Comparison of ENCODE assay signal across 8 cellular contexts in the genomic region with DNA sequence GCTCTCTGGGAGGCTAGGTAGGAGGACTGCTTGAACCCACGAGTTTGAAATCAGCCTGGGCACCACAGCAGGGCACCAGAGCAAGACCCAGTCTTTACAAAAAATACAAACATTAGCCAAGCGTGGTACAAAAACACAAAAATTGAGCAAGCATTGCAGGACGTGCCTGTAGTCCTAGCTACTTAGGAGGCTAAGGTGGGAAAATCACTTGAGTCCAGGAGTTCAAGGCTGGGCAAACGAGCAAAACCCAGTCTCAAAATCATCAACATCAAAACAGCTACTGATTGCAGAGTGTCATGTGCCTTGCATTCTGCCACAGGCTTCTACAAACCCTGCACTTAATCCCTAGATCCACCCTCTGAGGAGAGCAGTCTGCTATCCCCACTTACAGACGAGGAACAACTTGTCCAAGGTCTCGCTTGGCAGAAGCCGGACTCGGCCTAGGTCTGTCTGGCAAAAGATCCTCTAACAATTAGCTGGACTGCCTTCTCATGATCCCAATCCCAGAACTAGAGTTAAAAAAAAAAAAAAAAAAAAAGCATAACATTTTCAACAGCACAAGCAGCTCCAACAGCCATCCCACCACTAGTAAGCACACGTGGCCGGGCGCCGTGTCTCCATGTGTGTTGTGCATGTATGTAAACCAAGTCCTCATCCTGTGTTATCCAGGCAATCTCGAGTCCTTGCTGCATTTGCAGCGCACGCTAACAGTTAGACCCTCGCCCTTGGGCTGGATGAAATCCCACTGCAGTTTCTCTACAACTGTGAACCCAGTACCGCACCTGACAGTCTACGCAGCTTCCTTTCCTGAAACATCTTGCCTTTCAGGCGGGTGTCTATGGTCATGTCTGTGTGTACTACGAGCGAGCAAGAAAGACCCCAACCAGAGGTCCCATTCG. TPM values are rescaled to one million over a fixed set of nuclear protein-coding genes. Genes with fewer than 3 reads are reported as not detected.
A peak's percentile ranks its signal among the peaks of the same experiment; 100 is the strongest.
DNase-seq lines count a peak whose midpoint lies in the region; ATAC-seq, FAIRE-seq and TF ChIP-seq lines count a peak whose summit lies in the region.

No MANE protein-coding gene starts in this region.

- H2AFZ ChIP-seq in SK-N-SH (ENCODE audit: low read depth), result no peak overlapping the region

- H3K27ac ChIP-seq in SK-N-SH (ENCODE audit: low read depth in 2 of 2, low read length in 1 of 2), result no peak overlapping the region
- H3K27ac ChIP-seq in stomach, result peak overlapping the region in 4 of 5 donors; percentile 92 to 95 (median 92)

- H3K9me3 ChIP-seq in SK-N-SH (no peaks in the 10 kb centered on the region), iPS-18c (ENCODE audit: control insufficient read depth, insufficient read depth, low read length) (no peaks in the 10 kb centered on the region), stomach (no peaks in the 10 kb centered on the region)

- no peaks in the 10 kb centered on the region for H3K9me2 ChIP-seq in SK-N-SH

- no peak for ATAC-seq in SK-N-SH treated with all-trans-retinoic acid at 6 μM for 48 hours
- no peak for ATAC-seq in left lobe of liver

- peaks cover 64% of the 10 kb centered on the region for H4K20me1 ChIP-seq in SK-N-SH (ENCODE audit: insufficient read depth)

- POLR2A ChIA-PET in SK-N-SH (lab: Yijun Ruan, JAX), result interaction anchor here (1.3 to 1.6 kb wide), 2 partner anchors 9 to 23 kb away, joined by 3 to 5 read pairs; a partner anchor contains a TSS

- H3K79me2 ChIP-seq in SK-N-SH (ENCODE audit: insufficient read depth), result peaks cover 69% of the 10 kb centered on the region

- no peak for DNase-seq in SK-N-SH
- peak; percentile 23 to 55 for DNase-seq in activated T-cell treated with anti-CD3 and anti-CD28 coated beads, Interleukin-2, amount 50 U/mL, for 48 hours
- DNase-seq in stomach, result no peak
- no peak for DNase-seq in GM12892 (ENCODE audit: insufficient read length)
- no peak for DNase-seq in NCI-H2227 (lab: John Stamatoyannopoulos, UW; ENCODE audit: unreplicated experiment)
- no peak for DNase-seq in left lobe of liver (ENCODE audit: low spot score)

- H3K9ac ChIP-seq in SK-N-SH, result no peak overlapping the region; the same call in 1 of the 2 replicates

- whole genome bisulfite sequencing in SK-N-SH (ENCODE audit: low lambda C conversion rate), result 75% methylated on average over 19 of the region's 22 CpGs
- 29 to 35% (median 32%) methylated on average over 22 of the region's 22 CpGs for WGBS in stomach, 5 donors

- intact Hi-C loops in stomach (cut with DNase I; ENCODE audit: low total_unique reads), result no loop called here

- no peak for TF ChIP-seq EP300 in SK-N-SH (IDR thresholded peaks at IDR 0.05; ENCODE audit: borderline replicate concordance in 1 of 2, low read depth in 1 of 2, low read length in 1 of 2)
- TF ChIP-seq EP300 in stomach (IDR thresholded peaks at IDR 0.05), result no peak

- FAIRE-seq in GM12892 (lab: Jason Lieb, UNC), result no peak

- no peaks in the 10 kb centered on the region for H3K27me3 ChIP-seq in SK-N-SH (ENCODE audit: insufficient read depth)
- H3K27me3 ChIP-seq in stomach, result no peaks in the 10 kb centered on the region

- H3K4me2 ChIP-seq in SK-N-SH, result peak overlapping the region; percentile 96

- peak overlapping the region; percentile 87 to 94 for H3K4me3 ChIP-seq in SK-N-SH (ENCODE audit: low read depth in 2 of 2, low read length in 1 of 2)
- H3K4me3 ChIP-seq in iPS-18c (ENCODE audit: insufficient read depth, low read depth, low read length), result peak overlapping the region; percentile 94
- H3K4me3 ChIP-seq in stomach, result peak overlapping the region; percentile 66 to 98 (median 93)

- H3K36me3 ChIP-seq in SK-N-SH (replicated peaks in 1 of 2; ENCODE audit: control insufficient read depth in 1 of 2, insufficient read depth in 2 of 2, low read length in 1 of 2), result peaks cover 0 to 4% of the 10 kb centered on the region in 2 experiments
- H3K36me3 ChIP-seq in stomach, result peaks cover 0 to 8% (median under 1%) of the 10 kb centered on the region in 4 donors

- H3F3A ChIP-seq in SK-N-SH (replicated peaks; ENCODE audit: insufficient read depth), result peaks cover 2% of the 10 kb centered on the region

- no peak for TF ChIP-seq RAD21 in SK-N-SH (IDR thresholded peaks at IDR 0.05; ENCODE audit: low read length)

- TF ChIP-seq CTCF in SK-N-SH (IDR thresholded peaks at IDR 0.05) (no peak), stomach (IDR thresholded peaks at IDR 0.05) (no peak)

- no peak for TF ChIP-seq POLR2A in stomach (IDR thresholded peaks at IDR 0.05)
- no peak for TF ChIP-seq POLR2A in GM12892 (IDR thresholded peaks at IDR 0.05; ENCODE audit: low read depth, low read length)

- peaks cover 17 to 26% of the 10 kb centered on the region in 2 experiments; a peak in 3 of 4 replicates for H3K4me1 ChIP-seq in SK-N-SH (ENCODE audit: control insufficient read depth in 1 of 2, insufficient read depth in 2 of 2, low read depth in 1 of 2, low read length in 1 of 2)
- peaks cover 58 to 71% (median 70%) of the 10 kb centered on the region in 4 donors for H3K4me1 ChIP-seq in stomach

- CTCF ChIA-PET in SK-N-SH (lab: Yijun Ruan, JAX), result interaction anchor here (0.7 to 1.8 kb wide), 2 partner anchors 45 to 80 kb away, joined by 3 to 5 read pairs; no protein-coding TSS in a partner anchor

TF ChIP-seq in SK-N-SH, 30 proteins besides CTCF, POLR2A, EP300 and RAD21 (continues in another document):
- TF ChIP-seq NFIC (IDR thresholded peaks at IDR 0.05; ENCODE audit: borderline replicate concordance), result no peak
- TF ChIP-seq, protein P1, sequence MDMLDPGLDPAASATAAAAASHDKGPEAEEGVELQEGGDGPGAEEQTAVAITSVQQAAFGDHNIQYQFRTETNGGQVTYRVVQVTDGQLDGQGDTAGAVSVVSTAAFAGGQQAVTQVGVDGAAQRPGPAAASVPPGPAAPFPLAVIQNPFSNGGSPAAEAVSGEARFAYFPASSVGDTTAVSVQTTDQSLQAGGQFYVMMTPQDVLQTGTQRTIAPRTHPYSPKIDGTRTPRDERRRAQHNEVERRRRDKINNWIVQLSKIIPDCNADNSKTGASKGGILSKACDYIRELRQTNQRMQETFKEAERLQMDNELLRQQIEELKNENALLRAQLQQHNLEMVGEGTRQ (IDR thresholded peaks at IDR 0.05; ENCODE audit: borderline replicate concordance, low read depth, low read length), result no peak

TF ChIP-seq in SK-N-SH treated with all-trans-retinoic acid at 6 μM for 48 hours, 23 proteins besides CTCF, POLR2A, EP300 and RAD21:
- TF ChIP-seq TCF4 (CRISPR knock-in tag; IDR thresholded peaks at IDR 0.05; ENCODE audit: borderline replicate concordance), result no peak
TF ChIP-seq in SK-N-SH treated with all-trans-retinoic acid at 6 μM for 48 hours: peak in this region for 0.

RNA-seq across cellular contexts. Expression of a gene that starts 2.0 kb away (rescaled TPM):
- polyA plus RNA-seq in SK-N-SH (2012; rRNA removed) (44.9 and 47.8 TPM in 2 replicates), stomach (10 to 100 TPM; 19.5 to 33.6 (median 24.4) TPM)
- polyA plus RNA-seq in SK-N-SH (2012; cell fraction: cytosol; rRNA removed), result 23.6 and 36.5 TPM in 2 replicates
- 89.2 and 89.5 TPM in 2 replicates for polyA plus RNA-seq in SK-N-SH (2012; cell fraction: nucleus; rRNA removed)
- total RNA-seq in stomach (100 to 1,000 TPM in 1 of 5 donors, 10 to 100 TPM in 4; 36.9 to 112 (median 79.9) TPM), left lobe of liver (30.3 TPM)
- polyA plus RNA-seq in GM12892 (2012; ENCODE audit: missing spikeins), result 52.7 TPM

RNA-seq across cellular contexts. Expression of a gene that starts 23.1 kb away (rescaled TPM):
- polyA plus RNA-seq in SK-N-SH (2012; rRNA removed) (51.7 and 55.4 TPM in 2 replicates), stomach (10 to 100 TPM; 27.5 to 40.2 (median 32.6) TPM)
- 21.5 and 38.1 TPM in 2 replicates for polyA plus RNA-seq in SK-N-SH (2012; cell fraction: cytosol; rRNA removed)
- polyA plus RNA-seq in SK-N-SH (2012; cell fraction: nucleus; rRNA removed), result 42.7 and 50.6 TPM in 2 replicates
- total RNA-seq in stomach (10 to 100 TPM in 3 of 5 donors, 1 to 10 TPM in 2; 5.3 to 69.2 (median 14.9) TPM), left lobe of liver (15.7 TPM)
- polyA plus RNA-seq in GM12892 (2012; ENCODE audit: missing spikeins), result 7.7 TPM

RNA-seq across cellular contexts. Expression of a gene that starts 27.0 kb away (rescaled TPM):
- 32.2 and 49.7 TPM in 2 replicates for polyA plus RNA-seq in SK-N-SH (2012; rRNA removed)
- 23.5 and 24.1 TPM in 2 replicates for polyA plus RNA-seq in SK-N-SH (2012; cell fraction: cytosol; rRNA removed)
- polyA plus RNA-seq in SK-N-SH (2012; cell fraction: nucleus; rRNA removed), result 150 and 318 TPM in 2 replicates
- 10 to 100 TPM in 2 of 5 donors, 1 to 10 TPM in 1, not detected in 2; 5.7 to 67.7 (median 45.1) TPM for total RNA-seq in stomach
- 1 to 10 TPM; 1.5 to 5.0 (median 2.4) TPM for polyA plus RNA-seq in stomach
- 0.19 TPM for polyA plus RNA-seq in GM12892 (2012; ENCODE audit: missing spikeins)
- 0.55 TPM for total RNA-seq in left lobe of liver

RNA-seq across cellular contexts. Expression of a gene that starts 28.2 kb away (rescaled TPM):
- polyA plus RNA-seq in SK-N-SH (2012; rRNA removed) (2.0 and 3.0 TPM in 2 replicates), stomach (10 to 100 TPM in 2 of 3 donors, 1 to 10 TPM in 1; 9.1 to 12.4 (median 10.4) TPM)
- polyA plus RNA-seq in SK-N-SH (2012; cell fraction: cytosol; rRNA removed), result 0.64 and 1.2 TPM in 2 replicates
- 17.1 and 28.6 TPM in 2 replicates for polyA plus RNA-seq in SK-N-SH (2012; cell fraction: nucleus; rRNA removed)
- total RNA-seq in stomach (10 to 100 TPM in 2 of 5 donors, 1 to 10 TPM in 2, under 1 TPM in 1; 0.29 to 47.8 (median 4.9) TPM), left lobe of liver (15.5 TPM)
- polyA plus RNA-seq in GM12892 (2012; ENCODE audit: missing spikeins), result 2.0 TPM

RNA-seq across cellular contexts. Expression of a gene that starts 47.5 kb away (rescaled TPM):
- polyA plus RNA-seq in SK-N-SH (2012; rRNA removed) (0.86 and 1.1 TPM in 2 replicates), stomach (10 to 100 TPM in 2 of 3 donors, 1 to 10 TPM in 1; 5.3 to 22.5 (median 17.3) TPM)
- 0.21 and 0.84 TPM in 2 replicates for polyA plus RNA-seq in SK-N-SH (2012; cell fraction: cytosol; rRNA removed)
- polyA plus RNA-seq in SK-N-SH (2012; cell fraction: nucleus; rRNA removed), result 1.5 and 1.9 TPM in 2 replicates
- total RNA-seq in stomach (10 to 100 TPM; 34.9 to 83.9 (median 52.5) TPM), left lobe of liver (6.3 TPM)
- not detected for polyA plus RNA-seq in GM12892 (2012; ENCODE audit: missing spikeins)

Comparison
In these comparisons a context has a peak if more than half of its experiments do, and no peak if none do; other contexts are left out.
1. DNase-seq: peak in activated T-cell treated with anti-CD3 and anti-CD28 coated beads, Interleukin-2, amount 50 U/mL, for 48 hours (2 of 2); none in SK-N-SH (single experiment), stomach (single experiment), GM12892 (single experiment), NCI-H2227 (single experiment) and left lobe of liver (single experiment).
2. H3K27ac ChIP-seq: peak in stomach (4 of 5); none in SK-N-SH (0 of 2).
3. Peak in every context shown above with its lines, with median percentiles within 50 percentile points of each other: H3K4me3 ChIP-seq.